Comparison of ENCODE assay signal across 22 cellular contexts in the genomic region with DNA sequence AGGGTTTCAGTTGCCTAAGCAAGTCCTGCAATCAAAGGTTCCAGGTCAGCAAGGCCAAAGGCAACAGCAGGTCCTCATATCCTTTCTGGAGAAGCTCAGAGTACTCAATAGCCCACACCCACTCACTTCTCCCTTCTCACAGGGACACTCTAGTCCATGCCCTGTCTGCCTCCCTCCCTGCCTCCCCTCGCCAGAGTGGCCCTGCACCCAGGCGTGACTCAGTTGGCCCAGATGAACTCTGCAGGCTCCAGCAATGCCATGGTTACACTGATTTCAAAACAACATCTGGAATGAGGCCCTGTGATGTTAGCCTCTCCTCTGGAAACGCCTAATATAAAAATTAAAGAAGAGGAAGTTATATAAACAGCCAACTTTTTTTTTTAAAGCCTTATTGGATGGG. TPM values are rescaled to one million over a fixed set of nuclear protein-coding genes. Genes with fewer than 3 reads are reported as not detected.
DNase-seq lines count a peak whose midpoint lies in the region; ATAC-seq and TF ChIP-seq lines count a peak whose summit lies in the region.
"Had no signal": no experiment of that assay in that cellular context is flagged by ENCODE, and none has a peak within 500 bp of the region (broad histone marks: within the 10 kb centered on the region; RNA-seq: fewer than 3 reads in every experiment).

No MANE protein-coding gene starts in this region.

- DNase-seq in AG10803 (ENCODE audit: low read depth) (peak; percentile 46), right cardiac atrium (peak; percentile 76 to 87 (median 82)), stomach (no peak), T-helper 2 cell (no peak), NCI-H1048 (lab: John Stamatoyannopoulos, UW) (no peak), H4 (ENCODE audit: low spot score) (no peak)
- DNase-seq: activated CD8-positive, alpha-beta memory T cell treated with anti-CD3 and anti-CD28 coated beads for 24 hours; activated T-cell treated with anti-CD3 and anti-CD28 coated beads, Interleukin-2, amount 50 U/mL, for 48 hours; C1 segment of cervical spinal cord; colonic mucosa; foreskin melanocyte; GOT3; NCI-H1417 treated with DMSO at 0.1 percent for 48 hours; NCI-H2171; NCI-H82; nucleus accumbens had no signal

- no peaks in the 10 kb centered on the region for H3K36me3 ChIP-seq in stomach
- H3K36me3 ChIP-seq: colonic mucosa had no signal

- H3K4me1 ChIP-seq in right cardiac atrium (ENCODE audit: control insufficient read depth, insufficient read depth, low read length) = peaks cover 6% of the 10 kb centered on the region
- H3K4me1 ChIP-seq in stomach = peaks cover 0 to 8% (median 0%) of the 10 kb centered on the region in 4 donors
- H3K4me1 ChIP-seq: A549, colonic mucosa had no signal

- intact Hi-C loops in dendritic cell treated with granulocyte-macrophage colony-stimulating factor and Interleukin-4, amounts not matched to agents 40 ng/mL and 50 ng/mL, for 4 days (cut with micrococcal nuclease) = loop anchor here (5.0 kb wide), 1 partner anchor 47 kb away; no protein-coding TSS in a partner anchor
- intact Hi-C loops in right cardiac atrium (cut with DNase I) = no loop called here
- intact Hi-C loops in stomach (cut with DNase I; ENCODE audit: low total_unique reads) = no loop called here

- no peaks in the 10 kb centered on the region for H3K9me3 Mint-ChIP-seq in dendritic cell treated with granulocyte-macrophage colony-stimulating factor and Interleukin-4, amounts not matched to agents 40 ng/mL and 50 ng/mL, for 4 days

- no peak for TF ChIP-seq EP300 in stomach (IDR thresholded peaks at IDR 0.05)

- H3K27me3 ChIP-seq in right cardiac atrium (ENCODE audit: control insufficient read depth, insufficient read depth) (no peaks in the 10 kb centered on the region), stomach (no peaks in the 10 kb centered on the region)
- H3K27me3 ChIP-seq: colonic mucosa had no signal

- peak overlapping the region; percentile 22 for H3K27ac Mint-ChIP-seq in dendritic cell treated with granulocyte-macrophage colony-stimulating factor and Interleukin-4, amounts not matched to agents 40 ng/mL and 50 ng/mL, for 4 days
- H3K27ac Mint-ChIP-seq: activated naive CD4-positive, alpha-beta T cell treated with anti-CD3 and anti-CD28 coated beads, Interleukin-2, amount 50 U/mL, for 72 hours had no signal

- no peak for TF ChIP-seq POLR2A in stomach (IDR thresholded peaks at IDR 0.05)

- H3K36me3 Mint-ChIP-seq in dendritic cell treated with granulocyte-macrophage colony-stimulating factor and Interleukin-4, amounts not matched to agents 40 ng/mL and 50 ng/mL, for 4 days (ENCODE audit: low read depth) = no peaks in the 10 kb centered on the region
- H3K36me3 Mint-ChIP-seq: activated naive CD4-positive, alpha-beta T cell treated with anti-CD3 and anti-CD28 coated beads, Interleukin-2, amount 50 U/mL, for 72 hours had no signal

- no peak overlapping the region for H3K4me3 ChIP-seq in AG10803 (ENCODE audit: low read length)
- no peak overlapping the region for H3K4me3 ChIP-seq in right cardiac atrium (ENCODE audit: low read length)
- H3K4me3 ChIP-seq in stomach = no peak overlapping the region
- H3K4me3 ChIP-seq: A549, colonic mucosa, SK-N-MC had no signal

- H3K27ac ChIP-seq in right cardiac atrium (ENCODE audit: low read length) (peak overlapping the region; percentile 67), stomach (peak overlapping the region in 3 of 5 donors; percentile 0 to 61 (median 39))
- H3K27ac ChIP-seq: A549, colonic mucosa, SK-N-MC had no signal

- peaks cover 10% of the 10 kb centered on the region for H3K27me3 Mint-ChIP-seq in dendritic cell treated with granulocyte-macrophage colony-stimulating factor and Interleukin-4, amounts not matched to agents 40 ng/mL and 50 ng/mL, for 4 days

- ATAC-seq in right cardiac atrium = peak; percentile 91 to 92
- no peak for ATAC-seq in HG02870 (IDR thresholded peaks at IDR 0.05; ENCODE audit: unreplicated experiment)
- ATAC-seq: A549; activated naive CD4-positive, alpha-beta T cell treated with anti-CD3 and anti-CD28 coated beads, Interleukin-2, amount 50 U/mL, for 72 hours had no signal

- no peak overlapping the region for H3K4me3 Mint-ChIP-seq in dendritic cell treated with granulocyte-macrophage colony-stimulating factor and Interleukin-4, amounts not matched to agents 40 ng/mL and 50 ng/mL, for 4 days

- TF ChIP-seq CTCF in AG10803 (conservative IDR thresholded peaks at IDR 0.05; ENCODE audit: low read length) (no peak), stomach (IDR thresholded peaks at IDR 0.05) (no peak)

- peaks cover 25% of the 10 kb centered on the region for H3K4me1 Mint-ChIP-seq in dendritic cell treated with granulocyte-macrophage colony-stimulating factor and Interleukin-4, amounts not matched to agents 40 ng/mL and 50 ng/mL, for 4 days (ENCODE audit: low read depth)

- WGBS in right cardiac atrium = 45% methylated on average over 3 of the region's 3 CpGs
- 28 to 63% (median 46%) methylated on average over 3 of the region's 3 CpGs for WGBS in stomach, 5 donors

- H3K9me3 ChIP-seq in right cardiac atrium (ENCODE audit: control insufficient read depth, low read length) = no peaks in the 10 kb centered on the region
- no peaks in the 10 kb centered on the region for H3K9me3 ChIP-seq in stomach
- H3K9me3 ChIP-seq: A549, colonic mucosa had no signal

RNA-seq across cellular contexts. Expression of a gene that starts 32.9 kb away (rescaled TPM):
- total RNA-seq in right cardiac atrium = 1 to 10 TPM; 3.1 to 5.1 (median 4.1) TPM
- 4.7 TPM for polyA plus RNA-seq in right cardiac atrium
- 10 to 100 TPM in 3 of 5 donors, 1 to 10 TPM in 2; 4.9 to 21.0 (median 13.3) TPM for total RNA-seq in stomach
- polyA plus RNA-seq in stomach = 10 to 100 TPM in 1 of 3 donors, 1 to 10 TPM in 2; 5.8 to 10.2 (median 6.9) TPM
- 0.06 and 0.17 TPM in 2 replicates for total RNA-seq in H4 (2014; rRNA removed; shearing (Covaris generic))
- total RNA-seq: G401 had no signal

Comparison
In these comparisons a context has a peak if more than half of its experiments do, and no peak if none do; other contexts are left out.
1. DNase-seq: peak in AG10803 (single experiment) and right cardiac atrium (3 of 3); none in stomach (single experiment), T-helper 2 cell (0 of 5), NCI-H1048 (single experiment) and H4 (single experiment).